In the genomic region with DNA sequence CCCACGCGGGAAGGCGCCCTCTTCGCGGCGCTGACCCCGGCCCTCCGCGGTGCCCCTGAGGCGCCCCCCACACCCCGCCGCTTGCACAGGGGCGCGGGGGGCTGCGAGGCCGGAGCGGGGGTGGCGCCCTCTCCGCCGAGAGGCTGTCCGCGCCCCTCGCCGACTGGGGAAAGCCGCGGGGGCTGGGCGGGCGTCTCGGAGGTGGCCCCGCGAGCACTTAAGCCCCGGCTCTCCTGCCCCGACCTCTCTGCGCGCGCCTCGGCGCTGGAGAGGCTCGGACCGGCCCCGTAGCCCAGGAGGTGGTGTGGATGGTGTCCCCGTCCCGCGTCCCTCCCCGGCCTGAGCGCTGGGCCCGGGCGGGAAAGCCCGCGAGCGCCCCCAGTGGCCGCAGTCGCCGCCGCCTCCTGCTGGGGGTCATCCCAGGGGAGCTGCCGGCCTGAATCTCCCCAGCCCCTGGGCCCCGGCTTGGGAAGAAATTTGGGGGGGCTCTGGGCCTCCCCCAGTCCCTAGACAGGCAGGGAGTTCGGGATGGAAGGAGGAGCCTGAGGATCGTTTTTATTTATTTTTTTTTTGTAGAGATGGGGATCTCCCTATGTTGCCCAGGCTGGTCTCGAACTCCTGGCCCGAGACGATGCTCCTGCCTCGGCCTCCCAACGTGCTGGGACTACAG, we compare ENCODE assay signal across 9 cellular contexts. TPM values are rescaled to one million over a fixed set of nuclear protein-coding genes. Genes with fewer than 3 reads are reported as not detected.
DNase-seq lines count a peak whose midpoint lies in the region; FAIRE-seq and TF ChIP-seq lines count a peak whose summit lies in the region.
"Had no signal": no experiment of that assay in that cellular context is flagged by ENCODE, and none has a peak within 500 bp of the region (broad histone marks: within the 10 kb centered on the region; RNA-seq: fewer than 3 reads in every experiment).

No MANE protein-coding gene starts in this region.

- H3K4me3 ChIP-seq in WERI-Rb-1 (ENCODE audit: low read depth, low read length): peak overlapping the region; percentile 81
- H3K4me3 ChIP-seq in cardiac fibroblast (replicated peaks in 1 of 2; ENCODE audit: low read depth in 2 of 2, low read length in 2 of 2): peak overlapping the region; percentile 54 to 64
- peak overlapping the region in 1 of 2 donors; percentile 59 for H3K4me3 ChIP-seq in kidney (ENCODE audit: low read length in 2 of 2)

- peaks cover 4 to 20% of the 10 kb centered on the region in 2 donors for H3K4me1 ChIP-seq in kidney (ENCODE audit: control insufficient read depth in 1 of 2, insufficient read depth in 1 of 2, low read depth in 1 of 2, low read length in 2 of 2)

- no peak for FAIRE-seq in kidney (lab: Jason Lieb, UNC)
- FAIRE-seq: colon had no signal

- H3K36me3 ChIP-seq in WERI-Rb-1 (peaks cover 16% of the 10 kb centered on the region), kidney (ENCODE audit: control insufficient read depth in 1 of 2, insufficient read depth in 2 of 2, low read length in 2 of 2) (no peaks in the 10 kb centered on the region)

- DNase-seq in EH (ENCODE audit: low read depth) (peak; percentile 81), HuH-7.5 (ENCODE audit: low spot score) (peak; percentile 95), WERI-Rb-1 (peak; percentile 84), cardiac fibroblast (ENCODE audit: low read depth in 2 of 2) (peak; percentile 56 to 75), kidney (peak; percentile 94), Kasumi-1 (lab: John Stamatoyannopoulos, UW) (no peak), middle frontal gyrus (ENCODE audit: extremely low spot score, low spot score) (no peak)
- DNase-seq in stimulated activated CD4-positive, alpha-beta T cell treated with anti-CD3 and anti-CD28 coated beads, Interleukin-15, amount 100 ng/mL, for 24 hours: peak; percentile 80

- H3K9ac ChIP-seq in kidney (ENCODE audit: low read length in 2 of 2): peak overlapping the region in 1 of 2 donors; percentile 58

- TF ChIP-seq CTCF in WERI-Rb-1 (IDR thresholded peaks at IDR 0.05; ENCODE audit: low read depth, low read length): peak; percentile 76
- TF ChIP-seq CTCF in cardiac fibroblast (IDR thresholded peaks at IDR 0.05; ENCODE audit: low read depth, low read length): peak; percentile 61
- TF ChIP-seq CTCF in kidney (IDR thresholded peaks at IDR 0.05; ENCODE audit: borderline replicate concordance, extremely low read depth, insufficient read depth): peak; percentile 85

- H3K9me3 ChIP-seq in WERI-Rb-1 (ENCODE audit: severe bottlenecking) (no peaks in the 10 kb centered on the region), kidney (ENCODE audit: control insufficient read depth in 1 of 2, low read length in 2 of 2) (no peaks in the 10 kb centered on the region)

- intact Hi-C loops in kidney (cut with DNase I): no loop called here

- H3K27ac ChIP-seq in WERI-Rb-1 (peak overlapping the region; percentile 99), kidney (ENCODE audit: low read depth in 2 of 2, low read length in 2 of 2) (peak overlapping the region; percentile 90 to 97)

- H3K27me3 ChIP-seq in WERI-Rb-1 (ENCODE audit: insufficient read depth, low read depth, severe bottlenecking): no peaks in the 10 kb centered on the region

RNA-seq across cellular contexts. Expression of a gene that starts 1.9 kb away (rescaled TPM):
- total RNA-seq in kidney: 32.0 TPM
- polyA plus RNA-seq in kidney (ENCODE audit: insufficient read depth, low read depth, low replicate concordance): 15.8 TPM

RNA-seq across cellular contexts. Expression of a gene that starts 11.5 kb away (rescaled TPM):
- total RNA-seq in kidney: 23.9 TPM
- polyA plus RNA-seq in kidney (ENCODE audit: insufficient read depth, low read depth, low replicate concordance): 65.9 TPM

RNA-seq across cellular contexts. Expression of a gene that starts 18.2 kb away (rescaled TPM):
- total RNA-seq in kidney: 261 TPM
- 78.5 TPM for polyA plus RNA-seq in kidney (ENCODE audit: insufficient read depth, low read depth, low replicate concordance)

RNA-seq across cellular contexts. Expression of a gene that starts 19.9 kb away (rescaled TPM):
- 0.25 TPM for total RNA-seq in kidney
- 0.86 TPM for polyA plus RNA-seq in kidney (ENCODE audit: insufficient read depth, low read depth, low replicate concordance)

RNA-seq across cellular contexts. Expression of a gene that starts 35.5 kb away (rescaled TPM):
- total RNA-seq in kidney: 14.3 TPM
- not detected for polyA plus RNA-seq in kidney (ENCODE audit: insufficient read depth, low read depth, low replicate concordance)

Comparison
In these comparisons a context has a peak if more than half of its experiments do, and no peak if none do; other contexts are left out.
1. DNase-seq: peak in EH (single experiment), HuH-7.5 (single experiment), WERI-Rb-1 (single experiment), cardiac fibroblast (2 of 2), kidney (single experiment) and stimulated activated CD4-positive, alpha-beta T cell treated with anti-CD3 and anti-CD28 coated beads, Interleukin-15, amount 100 ng/mL, for 24 hours (single experiment); none in Kasumi-1 (0 of 2) and middle frontal gyrus (single experiment).
2. Peak in every context shown above with its lines, with median percentiles within 50 percentile points of each other: CTCF ChIP-seq.